1 cellular context compared by ENCODE assay signal in genomic region chr2:10433264-10433947, GRCh38.
TF ChIP-seq lines count a peak whose summit lies in the region.

No MANE protein-coding gene starts in this region.

TF ChIP-seq in A549, 52 proteins besides CTCF, POLR2A, EP300 and RAD21 (continued from another document):
- TF ChIP-seq REST (IDR thresholded peaks at IDR 0.05) (no peak), POLR2AphosphoS2 (conservative IDR thresholded peaks at IDR 0.05; ENCODE audit: low read length) (no peak), CEBPB (IDR thresholded peaks at IDR 0.05) (no peak), JUNB (IDR thresholded peaks at IDR 0.05) (no peak), JUN (IDR thresholded peaks at IDR 0.05) (no peak), RCOR1 (IDR thresholded peaks at IDR 0.05; ENCODE audit: low read depth, low read length) (no peak), USF2 (IDR thresholded peaks at IDR 0.05) (no peak), TFCP2L1 (CRISPR knock-in tag; IDR thresholded peaks at IDR 0.05) (no peak), SREBF2 (IDR thresholded peaks at IDR 0.05) (no peak)
